Comparison of ENCODE assay signal across 26 cellular contexts in genomic region chr15:91216000-91216399, GRCh38.
"Had no signal": no experiment of that assay in that cellular context is flagged by ENCODE, and none has a peak within 500 bp of the region (broad histone marks: within the 10 kb centered on the region; RNA-seq: fewer than 3 reads in every experiment).

No MANE protein-coding gene starts in this region.

- H3K9me3 Mint-ChIP-seq: natural killer cell; stimulated activated effector memory CD8-positive, alpha-beta T cell treated with anti-CD3 and anti-CD28 coated beads, Interleukin-12 subunit alpha, Interleukin-12 subunit beta, amount 100 ng/mL, for 72 hours; type B pancreatic cell had no signal

- H3K36me3 ChIP-seq: left ventricle myocardium inferior, neural progenitor cell, neutrophil, ovary, spleen, tibial nerve, uterus had no signal

- H3K4me1 ChIP-seq: left ventricle myocardium inferior, neural progenitor cell, spleen, uterus had no signal

- H3K27ac Mint-ChIP-seq: mesothelial cell of epicardium; naive B cell; natural killer cell; nephron progenitor cell; neural progenitor cell; progenitor cell of endocrine pancreas; stimulated activated effector memory CD8-positive, alpha-beta T cell treated with anti-CD3 and anti-CD28 coated beads, Interleukin-12 subunit alpha, Interleukin-12 subunit beta, amount 100 ng/mL, for 72 hours; stimulated activated naive CD8-positive, alpha-beta T cell treated with anti-CD3 and anti-CD28 coated beads, Interleukin-15, Interleukin-2, amounts not matched to agents 100 ng/mL and 50 ng/mL, for 24 hours; type B pancreatic cell had no signal

- H3K27ac ChIP-seq: hepatocyte, left ventricle myocardium inferior, neural progenitor cell, neutrophil, ovary, spleen, tibial nerve, uterus had no signal

- DNase-seq: islet precursor cell; left ventricle myocardium inferior; mesendoderm; mucosa of descending colon; naive B cell; natural killer cell; nephron progenitor cell; ovary; retina; right cardiac atrium; small intestine; spleen; stimulated activated CD4-positive, alpha-beta T cell treated with anti-CD3 and anti-CD28 coated beads, Interleukin-4, amount 100 ng/mL, for 24 hours; stimulated activated naive CD4-positive, alpha-beta T cell; uterus had no signal

- H3K9me3 ChIP-seq: mucosa of descending colon, neutrophil, ovary, uterus had no signal

- H3K4me3 ChIP-seq: hepatocyte, left ventricle myocardium inferior, lung, mucosa of descending colon, neural progenitor cell, ovary, spleen, tibial nerve, uterus had no signal

- H3K36me3 Mint-ChIP-seq: mesothelial cell of epicardium; naive B cell; natural killer cell; neural progenitor cell; stimulated activated effector memory CD8-positive, alpha-beta T cell treated with anti-CD3 and anti-CD28 coated beads, Interleukin-12 subunit alpha, Interleukin-12 subunit beta, amount 100 ng/mL, for 72 hours; type B pancreatic cell had no signal

- H3K27me3 ChIP-seq: neural progenitor cell, ovary, tibial nerve, uterus had no signal

- ATAC-seq: mucosa of descending colon; natural killer cell; right cardiac atrium; sciatic nerve; stimulated activated effector memory CD8-positive, alpha-beta T cell treated with anti-CD3 and anti-CD28 coated beads, Interleukin-12 subunit alpha, Interleukin-12 subunit beta, amount 100 ng/mL, for 72 hours had no signal

- H3K4me1 Mint-ChIP-seq: mesothelial cell of epicardium; naive B cell; natural killer cell; nephron progenitor cell; neural progenitor cell; stimulated activated effector memory CD8-positive, alpha-beta T cell treated with anti-CD3 and anti-CD28 coated beads, Interleukin-12 subunit alpha, Interleukin-12 subunit beta, amount 100 ng/mL, for 72 hours had no signal

- H3K4me3 Mint-ChIP-seq: mesothelial cell of epicardium; naive B cell; natural killer cell; nephron progenitor cell; neural progenitor cell; stimulated activated effector memory CD8-positive, alpha-beta T cell treated with anti-CD3 and anti-CD28 coated beads, Interleukin-12 subunit alpha, Interleukin-12 subunit beta, amount 100 ng/mL, for 72 hours; stimulated activated naive CD8-positive, alpha-beta T cell treated with anti-CD3 and anti-CD28 coated beads, Interleukin-15, Interleukin-2, amounts not matched to agents 100 ng/mL and 50 ng/mL, for 24 hours; type B pancreatic cell had no signal
